11 cellular contexts compared by ENCODE assay signal in genomic region chr11:128841461-128842072, GRCh38. TPM values are rescaled to one million over a fixed set of nuclear protein-coding genes. Genes with fewer than 3 reads are reported as not detected.
DNase-seq lines count a peak whose midpoint lies in the region; ATAC-seq and TF ChIP-seq lines count a peak whose summit lies in the region.
"Had no signal": no experiment of that assay in that cellular context is flagged by ENCODE, and none has a peak within 500 bp of the region (broad histone marks: within the 10 kb centered on the region; RNA-seq: fewer than 3 reads in every experiment).

No MANE protein-coding gene starts in this region.

- ATAC-seq in GM19395 (IDR thresholded peaks at IDR 0.05; ENCODE audit: unreplicated experiment), result peak; percentile 78
- peak; percentile 62 for ATAC-seq in HG03060 (IDR thresholded peaks at IDR 0.05; ENCODE audit: low read depth, unreplicated experiment)
- no peak for ATAC-seq in activated T-helper 17 cell treated with anti-CD3 and anti-CD28 coated beads, Interleukin-2, amount 50 U/mL, for 72 hours (replicated peaks)

- H3K27me3 ChIP-seq in esophagus squamous epithelium, result peaks cover 0 to 11% (median 0%) of the 10 kb centered on the region in 4 donors

- TF ChIP-seq POLR2A in esophagus squamous epithelium (IDR thresholded peaks at IDR 0.05), result no peak

- 73 to 87% methylated on average over 6 to 7 of the region's 7 CpGs for WGBS in esophagus squamous epithelium, 2 donors

- H3K4me3 Mint-ChIP-seq in activated T-helper 17 cell treated with anti-CD3 and anti-CD28 coated beads, Interleukin-2, amount 50 U/mL, for 72 hours, result peak overlapping the region; percentile 50

- peak; percentile 66 for DNase-seq in DMS53 treated with DMSO at 0.1 percent for 48 hours (lab: John Stamatoyannopoulos, UW; ENCODE audit: unreplicated experiment)
- no peak for DNase-seq in head of caudate nucleus
- no peak for DNase-seq in NCI-H82 (lab: John Stamatoyannopoulos, UW)
- DNase-seq in stimulated activated CD4-positive, alpha-beta T cell treated with anti-CD3 and anti-CD28 coated beads, Interleukin-12 subunit alpha, Interleukin-12 subunit beta, amount 100 ng/mL, for 4 hours, result no peak
- DNase-seq in esophagus squamous epithelium (lab: John Stamatoyannopoulos, UW), result no peak
- DNase-seq: activated CD4-positive, alpha-beta T cell treated with anti-CD3 and anti-CD28 coated beads for 48 hours; CD4-positive, CD25-positive, alpha-beta regulatory T cell had no signal

- intact Hi-C loops in head of caudate nucleus (cut with DNase I), result no loop called here
- intact Hi-C loops in esophagus squamous epithelium (cut with DNase I), result no loop called here

- no peak overlapping the region for H3K4me3 ChIP-seq in esophagus squamous epithelium

- H3K27ac ChIP-seq in esophagus squamous epithelium, result no peak overlapping the region

- peaks cover 0 to 3% (median 0%) of the 10 kb centered on the region in 3 donors for H3K4me1 ChIP-seq in esophagus squamous epithelium

- H3K4me1 Mint-ChIP-seq in activated T-helper 17 cell treated with anti-CD3 and anti-CD28 coated beads, Interleukin-2, amount 50 U/mL, for 72 hours, result peaks cover 55% of the 10 kb centered on the region

- H3K9me3 ChIP-seq in esophagus squamous epithelium, result no peaks in the 10 kb centered on the region

- no peaks in the 10 kb centered on the region for H3K9me3 Mint-ChIP-seq in activated T-helper 17 cell treated with anti-CD3 and anti-CD28 coated beads, Interleukin-2, amount 50 U/mL, for 72 hours

- no peaks in the 10 kb centered on the region for H3K27me3 Mint-ChIP-seq in activated T-helper 17 cell treated with anti-CD3 and anti-CD28 coated beads, Interleukin-2, amount 50 U/mL, for 72 hours

- H3K36me3 ChIP-seq in esophagus squamous epithelium, result no peaks in the 10 kb centered on the region

- H3K36me3 Mint-ChIP-seq in activated T-helper 17 cell treated with anti-CD3 and anti-CD28 coated beads, Interleukin-2, amount 50 U/mL, for 72 hours (ENCODE audit: low read depth), result no peaks in the 10 kb centered on the region
- H3K36me3 Mint-ChIP-seq: CD4-positive, CD25-positive, alpha-beta regulatory T cell had no signal

- H3K27ac Mint-ChIP-seq in activated T-helper 17 cell treated with anti-CD3 and anti-CD28 coated beads, Interleukin-2, amount 50 U/mL, for 72 hours, result peak overlapping the region; percentile 79

- TF ChIP-seq CTCF in esophagus squamous epithelium (IDR thresholded peaks at IDR 0.05), result no peak

RNA-seq across cellular contexts. Expression of gene KCNJ1, which starts 25.5 kb away (rescaled TPM):
- not detected for total RNA-seq in activated T-helper 17 cell treated with anti-CD3 and anti-CD28 coated beads, Interleukin-2, amount 50 U/mL, for 72 hours
- 1 to 10 TPM in 1 of 4 donors, under 1 TPM in 1, not detected in 2; under 0.01 to 1.3 TPM for total RNA-seq in esophagus squamous epithelium
- total RNA-seq: CD4-positive, CD25-positive, alpha-beta regulatory T cell; frontal cortex had no signal

RNA-seq across cellular contexts. Expression of gene KCNJ5, which starts 49.6 kb away (rescaled TPM):
- total RNA-seq in activated T-helper 17 cell treated with anti-CD3 and anti-CD28 coated beads, Interleukin-2, amount 50 U/mL, for 72 hours, result not detected
- total RNA-seq in esophagus squamous epithelium, result 1 to 10 TPM in 1 of 4 donors, under 1 TPM in 1, not detected in 2; 0.47 to 1.9 TPM
- total RNA-seq: CD4-positive, CD25-positive, alpha-beta regulatory T cell had no signal
